Comparison of ENCODE assay signal across 2 cellular contexts in the genomic region with DNA sequence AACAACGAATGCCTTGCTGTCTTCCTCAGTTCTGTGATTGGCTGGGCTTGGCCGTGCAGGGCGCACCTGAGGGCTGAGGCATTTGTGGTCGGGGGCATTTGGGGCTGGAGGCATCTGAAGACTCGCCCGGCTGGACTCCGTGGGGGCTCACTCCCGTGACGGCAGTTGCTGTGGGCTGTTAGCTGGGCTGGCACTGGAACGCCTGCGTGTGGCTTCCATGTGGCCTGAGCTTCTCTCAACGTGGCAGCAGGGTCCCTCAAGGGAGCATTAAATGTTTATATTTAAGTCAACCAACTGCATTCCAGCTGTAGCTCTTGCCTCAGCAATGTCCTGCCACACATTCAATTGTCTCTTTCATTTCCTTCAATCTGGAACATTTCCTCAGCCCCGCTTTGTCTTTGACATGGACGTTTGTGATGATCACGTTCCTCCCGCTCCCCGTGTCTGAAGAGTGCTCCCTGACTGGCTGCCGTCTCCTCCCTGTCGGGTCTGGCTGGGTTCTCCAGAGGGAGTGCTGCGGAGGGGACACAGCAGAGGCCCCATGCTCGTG.
TF ChIP-seq lines count a peak whose summit lies in the region.

No MANE protein-coding gene starts in this region.

TF ChIP-seq in A549, 52 proteins besides CTCF, POLR2A, EP300 and RAD21:
- TF ChIP-seq BHLHE40 (IDR thresholded peaks at IDR 0.05; ENCODE audit: low read depth, low read length): no peak
- 0 out of 2 replicates have a peak, but pooled peaks have one; percentile 41 for TF ChIP-seq POLR2AphosphoS2 (conservative IDR thresholded peaks at IDR 0.05; ENCODE audit: low read length)

TF ChIP-seq in GM23338, 12 proteins besides CTCF, POLR2A, EP300 and RAD21:
- TF ChIP-seq NANOG (IDR thresholded peaks at IDR 0.05; ENCODE audit: borderline replicate concordance): no peak
TF ChIP-seq in GM23338: peak in this region for 0.
